In the genomic region with DNA sequence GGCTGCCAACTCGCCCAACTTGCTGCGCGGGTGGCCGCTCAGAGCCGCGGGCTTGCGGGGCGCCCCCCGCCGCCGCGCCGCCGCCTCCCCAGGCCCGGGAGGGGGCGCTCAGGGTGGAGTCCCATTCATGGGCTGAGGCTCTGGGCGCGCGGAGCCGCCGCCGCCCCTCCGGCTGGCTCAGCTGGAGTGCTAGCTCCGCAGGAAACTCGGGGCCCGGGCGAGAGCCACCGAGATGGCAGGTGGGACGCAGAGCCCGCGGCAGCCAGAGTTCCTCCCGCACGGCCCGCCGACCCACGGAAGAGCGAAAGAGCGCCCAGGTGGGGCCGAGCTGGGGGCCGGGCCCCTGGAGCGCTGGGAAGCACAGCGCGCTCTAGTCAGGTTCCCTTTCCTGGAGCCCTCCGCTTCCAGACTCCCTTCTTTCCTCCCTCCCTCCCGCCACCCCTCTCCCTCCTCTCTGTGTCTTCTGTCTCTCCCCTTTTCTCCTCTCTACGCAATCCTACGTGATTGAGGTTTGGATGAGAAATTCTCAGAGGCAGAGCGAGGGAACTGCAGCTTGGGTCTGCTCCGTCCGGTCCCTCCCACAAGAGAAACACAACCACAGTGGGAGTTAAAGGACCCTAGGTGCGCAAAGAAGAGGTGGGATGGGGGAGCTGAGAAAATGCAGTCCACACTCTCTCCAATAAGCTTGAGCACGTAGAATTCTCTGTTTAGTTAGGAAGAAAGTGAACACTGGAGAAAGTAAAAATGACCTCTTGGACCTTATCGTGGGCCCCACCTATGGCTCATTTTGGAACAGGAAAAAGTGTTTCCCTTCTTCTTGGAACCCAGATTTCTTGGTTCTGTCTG, we compare ENCODE assay signal across 8 cellular contexts.
DNase-seq lines count a peak whose midpoint lies in the region; ATAC-seq lines count a peak whose summit lies in the region.

No MANE protein-coding gene starts in this region.

- ATAC-seq in GM18517 (IDR thresholded peaks at IDR 0.05; ENCODE audit: unreplicated experiment) (peak; percentile 27), HG03097 (IDR thresholded peaks at IDR 0.05; ENCODE audit: low FRiP score, unreplicated experiment) (no peak), GM21381 (IDR thresholded peaks at IDR 0.05; ENCODE audit: unreplicated experiment) (no peak)

- H3K79me1 ChIP-seq in mesenchymal stem cell (replicated peaks; ENCODE audit: low read length, poor library complexity, severe bottlenecking): peaks cover 4% of the 10 kb centered on the region

- no peak overlapping the region for H2BK120ac ChIP-seq in mesenchymal stem cell (ENCODE audit: low read depth, low read length)

- no peak overlapping the region for H3K18ac ChIP-seq in mesenchymal stem cell (ENCODE audit: low read depth in 1 of 2, low read length in 2 of 2)

- H3K4me3 ChIP-seq in HUES64 (ENCODE audit: low read length) (peak overlapping the region; percentile 76), mesenchymal stem cell (ENCODE audit: insufficient read depth in 1 of 2, low read depth in 1 of 2, low read length in 2 of 2) (peak overlapping the region; percentile 74 to 78)

- peak; percentile 30 for DNase-seq in dermis blood vessel endothelial cell
- peak; percentile 20 for DNase-seq in mesenchymal stem cell
- no peak for DNase-seq in activated T-cell treated with anti-CD3 and anti-CD28 coated beads, Interleukin-2, amount 50 U/mL, for 1 hour
- no peak for DNase-seq in MV-4-11 (lab: John Stamatoyannopoulos, UW)

- H4K91ac ChIP-seq in mesenchymal stem cell (ENCODE audit: low read length): no peak overlapping the region

- H3K9ac ChIP-seq in HUES64 (ENCODE audit: low read depth, low read length) (peak overlapping the region; percentile 70), mesenchymal stem cell (ENCODE audit: low read length) (no peak overlapping the region)

- H3K4me1 ChIP-seq in HUES64 (ENCODE audit: insufficient read depth, low read length) (peaks cover 16% of the 10 kb centered on the region), mesenchymal stem cell (ENCODE audit: control insufficient read depth, insufficient read depth, low read depth, low read length) (peaks cover 6% of the 10 kb centered on the region)

- no peak overlapping the region for H2BK5ac ChIP-seq in mesenchymal stem cell (ENCODE audit: low read depth, low read length, poor library complexity, severe bottlenecking)

- H3K27me3 ChIP-seq in HUES64 (ENCODE audit: insufficient read depth, low read length) (peaks cover 99% of the 10 kb centered on the region), mesenchymal stem cell (ENCODE audit: control insufficient read depth in 1 of 2, insufficient read depth in 1 of 2, low read length in 2 of 2) (peaks cover 9 to 60% of the 10 kb centered on the region in 2 experiments)

- peak overlapping the region; percentile 83 for H3K4me2 ChIP-seq in mesenchymal stem cell (ENCODE audit: low read length, poor library complexity, severe bottlenecking)

- no peaks in the 10 kb centered on the region for H3K36me3 ChIP-seq in HUES64 (ENCODE audit: insufficient read depth, low read length)
- no peaks in the 10 kb centered on the region for H3K36me3 ChIP-seq in mesenchymal stem cell (ENCODE audit: control insufficient read depth in 1 of 2, insufficient read depth in 2 of 2, low read depth in 1 of 2, low read length in 2 of 2)

- H4K8ac ChIP-seq in mesenchymal stem cell (ENCODE audit: low read length): no peak overlapping the region

- no peak overlapping the region for H3K14ac ChIP-seq in mesenchymal stem cell (ENCODE audit: low read length in 2 of 2)

- H3K9me3 ChIP-seq in HUES64 (ENCODE audit: insufficient read depth, low read depth, low read length) (no peaks in the 10 kb centered on the region), mesenchymal stem cell (ENCODE audit: control insufficient read depth, low read length) (no peaks in the 10 kb centered on the region)

- H2AFZ ChIP-seq in mesenchymal stem cell (ENCODE audit: low read depth, low read length): peak overlapping the region; percentile 68

- WGBS in HUES64: 2% methylated on average over 52 of the region's 53 CpGs
- WGBS in mesenchymal stem cell: 2% methylated on average over 18 of the region's 53 CpGs

- H3K4ac ChIP-seq in mesenchymal stem cell (ENCODE audit: low read depth in 1 of 2, low read length in 2 of 2): no peak overlapping the region

- H2AK5ac ChIP-seq in mesenchymal stem cell (ENCODE audit: low read length, severe bottlenecking): no peak overlapping the region

- H2BK12ac ChIP-seq in mesenchymal stem cell (ENCODE audit: low read length in 2 of 2): no peak overlapping the region

- no peak overlapping the region for H3K27ac ChIP-seq in HUES64 (ENCODE audit: low read depth, low read length)
- no peak overlapping the region for H3K27ac ChIP-seq in mesenchymal stem cell (ENCODE audit: low read length, poor library complexity, severe bottlenecking)

- H2BK15ac ChIP-seq in mesenchymal stem cell (ENCODE audit: low read depth, poor library complexity, severe bottlenecking): no peak overlapping the region

- H3K23ac ChIP-seq in mesenchymal stem cell (ENCODE audit: low read length in 2 of 2): no peak overlapping the region

Comparison
In these comparisons a context has a peak if more than half of its experiments do, and no peak if none do; other contexts are left out.
1. DNase-seq: peak in dermis blood vessel endothelial cell (single experiment) and mesenchymal stem cell (single experiment); none in activated T-cell treated with anti-CD3 and anti-CD28 coated beads, Interleukin-2, amount 50 U/mL, for 1 hour (single experiment) and MV-4-11 (single experiment).